8 cellular contexts compared by ENCODE assay signal in the genomic region with DNA sequence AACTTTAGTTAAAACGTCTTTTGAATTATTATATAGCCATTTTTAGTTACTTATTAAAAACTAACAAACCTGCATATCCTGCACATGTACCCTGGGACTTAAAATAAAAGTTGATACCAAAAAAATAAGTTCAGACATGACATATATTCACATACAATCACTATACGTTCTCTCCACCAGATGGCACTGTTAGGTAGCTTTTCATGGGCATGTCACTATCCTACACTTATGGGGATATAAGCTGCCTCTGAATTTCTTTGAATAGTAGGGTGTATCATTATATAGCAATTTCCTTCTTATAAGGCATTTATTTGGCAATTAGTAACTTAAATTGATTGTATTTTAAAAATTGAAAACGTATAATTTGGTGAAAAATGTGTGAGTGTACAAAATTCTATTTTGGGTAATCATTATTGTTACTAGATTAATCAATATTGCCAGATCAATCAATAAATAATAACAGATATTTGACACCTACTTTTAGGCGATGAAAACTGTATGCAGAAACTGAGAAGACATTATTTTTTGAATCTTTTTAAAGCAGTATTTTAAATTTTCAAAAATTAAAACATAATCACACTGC. TPM values are rescaled to one million over a fixed set of nuclear protein-coding genes. Genes with fewer than 3 reads are reported as not detected.
A peak's percentile ranks its signal among the peaks of the same experiment; 100 is the strongest.
DNase-seq lines count a peak whose midpoint lies in the region; ATAC-seq and TF ChIP-seq lines count a peak whose summit lies in the region.

No MANE protein-coding gene starts in this region.

- H3K4ac ChIP-seq in neuronal stem cell (ENCODE audit: low read length) = no peak overlapping the region

- H3K27ac ChIP-seq in WERI-Rb-1 (no peak overlapping the region), neuronal stem cell (replicated peaks; ENCODE audit: low read length) (no peak overlapping the region), aorta (ENCODE audit: low read depth in 1 of 2, low read length in 2 of 2) (no peak overlapping the region)

- H3K18ac ChIP-seq in neuronal stem cell (ENCODE audit: low read length) = no peak overlapping the region

- WGBS in neuronal stem cell (ENCODE audit: extremely low coverage in 2 of 2, insufficient read length in 2 of 2, insufficient replicate concordance in 1 of 2), 2 donors = no CpG with 5 or more reads among the region's 4 CpGs
- 1% methylated on average over 4 of the region's 4 CpGs for WGBS in aorta, 2 donors

- H3K14ac ChIP-seq in neuronal stem cell (ENCODE audit: low read length) = no peak overlapping the region

- no peak overlapping the region for H3K23ac ChIP-seq in neuronal stem cell (ENCODE audit: low read depth, low read length, poor library complexity)

- H3K9me3 ChIP-seq in WERI-Rb-1 (ENCODE audit: severe bottlenecking) (no peaks in the 10 kb centered on the region), neuronal stem cell (replicated peaks in 1 of 2; ENCODE audit: control insufficient read depth in 2 of 2, insufficient read depth in 1 of 2, low read depth in 1 of 2, low read length in 2 of 2) (no peaks in the 10 kb centered on the region), aorta (ENCODE audit: control insufficient read depth, low read length) (no peaks in the 10 kb centered on the region)

- no peak overlapping the region for H3K4me3 ChIP-seq in WERI-Rb-1 (ENCODE audit: low read depth, low read length)
- H3K4me3 ChIP-seq in neuronal stem cell (ENCODE audit: low read length in 2 of 2) = no peak overlapping the region
- no peak overlapping the region for H3K4me3 ChIP-seq in aorta (ENCODE audit: low read length in 2 of 2)

- H3K4me2 ChIP-seq in neuronal stem cell (ENCODE audit: insufficient read depth, low read length, poor library complexity, severe bottlenecking) = no peak overlapping the region

- H2AK5ac ChIP-seq in neuronal stem cell (ENCODE audit: low read depth, low read length) = no peak overlapping the region

- intact Hi-C loops in aorta (cut with DNase I) = loop anchor here in 1 of 2 donors (5.0 kb wide), 1 partner anchor 428 kb away; no protein-coding TSS in a partner anchor

- H3K27me3 ChIP-seq in WERI-Rb-1 (ENCODE audit: insufficient read depth, low read depth, severe bottlenecking) (peaks cover 35% of the 10 kb centered on the region), neuronal stem cell (ENCODE audit: control insufficient read depth in 3 of 3, insufficient read depth in 3 of 3, low read depth in 1 of 3, low read length in 3 of 3) (no peaks in the 10 kb centered on the region), aorta (ENCODE audit: control insufficient read depth in 1 of 2, insufficient read depth in 2 of 2, low read length in 1 of 2) (no peaks in the 10 kb centered on the region)

- no peak overlapping the region for H2BK12ac ChIP-seq in neuronal stem cell (ENCODE audit: low read length)

- DNase-seq in DMS153 (lab: John Stamatoyannopoulos, UW) = peak; percentile 55
- peak; percentile 51 for DNase-seq in NCI-H226
- DNase-seq in WERI-Rb-1 = peak; percentile 44
- peak; percentile 87 for DNase-seq in fibroblast of peridontal ligament (ENCODE audit: extremely low read depth)
- DNase-seq in neuronal stem cell (ENCODE audit: low spot score) = peak; percentile 74
- DNase-seq in aorta = no peak

- no peak for TF ChIP-seq CTCF in WERI-Rb-1 (IDR thresholded peaks at IDR 0.05; ENCODE audit: low read depth, low read length)

- no peak overlapping the region for H2BK5ac ChIP-seq in neuronal stem cell (ENCODE audit: low read length)

- no peak overlapping the region for H3K9ac ChIP-seq in neuronal stem cell (ENCODE audit: low read depth, low read length, poor library complexity)

- no peak overlapping the region for H2BK120ac ChIP-seq in neuronal stem cell (ENCODE audit: low read depth, low read length)

- no peak overlapping the region for H2AFZ ChIP-seq in neuronal stem cell (ENCODE audit: low read length)

- peak; percentile 70 for ATAC-seq in GM19328 (IDR thresholded peaks at IDR 0.05; ENCODE audit: unreplicated experiment)
- ATAC-seq in HG03439 (IDR thresholded peaks at IDR 0.05; ENCODE audit: unreplicated experiment) = peak; percentile 86
- no peak for ATAC-seq in aorta (ENCODE audit: low FRiP score)

- no peaks in the 10 kb centered on the region for H3K36me3 ChIP-seq in WERI-Rb-1
- no peaks in the 10 kb centered on the region for H3K36me3 ChIP-seq in neuronal stem cell (replicated peaks in 1 of 2; ENCODE audit: control insufficient read depth in 2 of 2, insufficient read depth in 2 of 2, low read length in 2 of 2)
- no peaks in the 10 kb centered on the region for H3K36me3 ChIP-seq in aorta (ENCODE audit: control insufficient read depth in 1 of 2, insufficient read depth in 2 of 2, low read length in 1 of 2)

- H4K8ac ChIP-seq in neuronal stem cell (ENCODE audit: low read depth, low read length) = no peak overlapping the region

- H3K79me1 ChIP-seq in neuronal stem cell (ENCODE audit: low read depth, low read length) = no peaks in the 10 kb centered on the region

- no peak overlapping the region for H2BK15ac ChIP-seq in neuronal stem cell (ENCODE audit: low read length)

- H4K91ac ChIP-seq in neuronal stem cell (ENCODE audit: low read depth, low read length, poor library complexity) = no peak overlapping the region

- H3K4me1 ChIP-seq in neuronal stem cell (ENCODE audit: control insufficient read depth in 2 of 2, insufficient read depth in 1 of 2, low read depth in 1 of 2, low read length in 2 of 2) (no peaks in the 10 kb centered on the region), aorta (ENCODE audit: control insufficient read depth in 1 of 2, insufficient read depth in 2 of 2, low read length in 2 of 2) (no peaks in the 10 kb centered on the region)

RNA-seq across cellular contexts. Expression of a gene that starts 31.8 kb away (rescaled TPM):
- polyA plus RNA-seq in neuronal stem cell (2013, experiment 1 of 2) = not detected
- not detected for polyA plus RNA-seq in neuronal stem cell (2013, experiment 2 of 2)
- total RNA-seq in aorta = not detected
- not detected for polyA plus RNA-seq in aorta

RNA-seq across cellular contexts. Expression of a gene that starts 55.3 kb away (rescaled TPM):
- not detected for polyA plus RNA-seq in neuronal stem cell (2013, experiment 1 of 2)
- polyA plus RNA-seq in neuronal stem cell (2013, experiment 2 of 2) = not detected
- total RNA-seq in aorta = not detected
- polyA plus RNA-seq in aorta = not detected

Comparison
In these comparisons a context has a peak if more than half of its experiments do, and no peak if none do; other contexts are left out.
1. DNase-seq: peak in DMS153 (single experiment), NCI-H226 (single experiment), WERI-Rb-1 (single experiment), fibroblast of peridontal ligament (single experiment) and neuronal stem cell (single experiment); none in aorta (0 of 2).